In genomic region chr12:62481843-62482540, GRCh38 we compare ENCODE assay signal across 25 cellular contexts. TPM values are rescaled to one million over a fixed set of nuclear protein-coding genes. Genes with fewer than 3 reads are reported as not detected.
DNase-seq lines count a peak whose midpoint lies in the region; TF ChIP-seq lines count a peak whose summit lies in the region.
"Had no signal": no experiment of that assay in that cellular context is flagged by ENCODE, and none has a peak within 500 bp of the region (broad histone marks: within the 10 kb centered on the region; RNA-seq: fewer than 3 reads in every experiment).

No MANE protein-coding gene starts in this region.

- H3K36me3 Mint-ChIP-seq in activated naive CD8-positive, alpha-beta T cell: peaks cover 10% of the 10 kb centered on the region
- peaks cover 25% of the 10 kb centered on the region for H3K36me3 Mint-ChIP-seq in activated naive CD8-positive, alpha-beta T cell treated with anti-CD3 and anti-CD28 coated beads for 36 hours

- TF ChIP-seq CTCF in thyroid gland (IDR thresholded peaks at IDR 0.05) (peak in 1 of 6 experiments; percentile 17), colonic mucosa (IDR thresholded peaks at IDR 0.05) (no peak)

- H3K4me2 ChIP-seq in mesendoderm (ENCODE audit: low read length): no peak overlapping the region

- H3K9me3 ChIP-seq in thyroid gland: no peaks in the 10 kb centered on the region
- no peaks in the 10 kb centered on the region for H3K9me3 ChIP-seq in colonic mucosa
- H3K9me3 ChIP-seq: body of pancreas, spleen had no signal

- H3K27ac ChIP-seq in layer of hippocampus (ENCODE audit: low read depth, low read length) (peak overlapping the region; percentile 79), thyroid gland (peak overlapping the region; percentile 39 to 68 (median 66)), mesendoderm (ENCODE audit: low read depth, low read length) (no peak overlapping the region), colonic mucosa (no peak overlapping the region)
- H3K27ac ChIP-seq: body of pancreas, C4-2B, foreskin keratinocyte, spleen, WERI-Rb-1 had no signal

- H3K27me3 ChIP-seq in layer of hippocampus (ENCODE audit: control insufficient read depth, insufficient read depth, low read length) (no peaks in the 10 kb centered on the region), thyroid gland (no peaks in the 10 kb centered on the region), mesendoderm (ENCODE audit: insufficient read depth, low read length, poor library complexity) (no peaks in the 10 kb centered on the region), colonic mucosa (no peaks in the 10 kb centered on the region)
- H3K27me3 ChIP-seq: body of pancreas, foreskin keratinocyte, spleen had no signal

- H3K4me1 ChIP-seq in thyroid gland (peaks cover 0 to 3% of the 10 kb centered on the region in 2 donors), mesendoderm (ENCODE audit: control insufficient read depth, low read depth, low read length) (no peaks in the 10 kb centered on the region), colonic mucosa (no peaks in the 10 kb centered on the region)

- H3K18ac ChIP-seq in mesendoderm (ENCODE audit: low read length): no peak overlapping the region

- H3K4ac ChIP-seq in mesendoderm (ENCODE audit: low read depth, low read length): no peak overlapping the region

- H3K4me3 Mint-ChIP-seq in activated naive CD8-positive, alpha-beta T cell: no peak overlapping the region
- no peak overlapping the region for H3K4me3 Mint-ChIP-seq in activated naive CD8-positive, alpha-beta T cell treated with anti-CD3 and anti-CD28 coated beads for 36 hours
- H3K4me3 Mint-ChIP-seq: activated CD4-positive, alpha-beta memory T cell treated with anti-CD3 and anti-CD28 coated beads for 36 hours; activated naive CD4-positive, alpha-beta T cell treated with anti-CD3 and anti-CD28 coated beads, Interleukin-2, amount 50 U/mL, for 24 hours; activated T-cell treated with anti-CD3 and anti-CD28 coated beads, Interleukin-2, amount 50 U/mL, for 4 hours; T-helper 1 cell treated with Interleukin-12 subunit alpha and Interleukin-12 subunit beta and Interleukin-4 antibody, amounts not matched to agents 30 μg/mL and 1 μg/mL, for 36 hours had no signal

- WGBS in thyroid gland, 2 donors: 30 to 35% methylated on average over 4 of the region's 4 CpGs
- WGBS in mesendoderm (ENCODE audit: extremely low coverage, insufficient coverage, low lambda C conversion rate): no CpG with 5 or more reads among the region's 4 CpGs

- no peak overlapping the region for H2BK5ac ChIP-seq in mesendoderm (ENCODE audit: low read length)

- H3K9ac ChIP-seq in mesendoderm (ENCODE audit: low read length) (no peak overlapping the region), colonic mucosa (ENCODE audit: low read depth in 2 of 2, low read length in 2 of 2) (no peak overlapping the region)

- no peak overlapping the region for H3K23ac ChIP-seq in mesendoderm (ENCODE audit: low read length)

- no peak overlapping the region for H2AK5ac ChIP-seq in mesendoderm (ENCODE audit: low read length)

- no peak overlapping the region for H2BK15ac ChIP-seq in mesendoderm (replicated peaks; ENCODE audit: low read depth)

- no peak overlapping the region for H4K5ac ChIP-seq in mesendoderm (ENCODE audit: low read length)

- no peak overlapping the region for H4K8ac ChIP-seq in mesendoderm (ENCODE audit: low read depth, low read length)

- H3K56ac ChIP-seq in mesendoderm (ENCODE audit: low read length): no peak overlapping the region

- H3K79me2 ChIP-seq in mesendoderm (ENCODE audit: control insufficient read depth, insufficient read depth, low read length): no peaks in the 10 kb centered on the region

- intact Hi-C loops in thyroid gland (cut with DNase I) (no loop called here), colonic mucosa (cut with DNase I) (no loop called here)

- no peaks in the 10 kb centered on the region for H3K27me3 Mint-ChIP-seq in activated naive CD8-positive, alpha-beta T cell
- no peaks in the 10 kb centered on the region for H3K27me3 Mint-ChIP-seq in activated naive CD8-positive, alpha-beta T cell treated with anti-CD3 and anti-CD28 coated beads for 36 hours
- H3K27me3 Mint-ChIP-seq: activated CD4-positive, alpha-beta memory T cell treated with anti-CD3 and anti-CD28 coated beads for 36 hours; activated naive CD4-positive, alpha-beta T cell treated with anti-CD3 and anti-CD28 coated beads, Interleukin-2, amount 50 U/mL, for 24 hours had no signal

- H3K79me1 ChIP-seq in mesendoderm (ENCODE audit: low read length): peaks cover 5% of the 10 kb centered on the region

- TF ChIP-seq POLR2A in thyroid gland (IDR thresholded peaks at IDR 0.05): peak in 1 of 2 donors; percentile 28

- H3K4me3 ChIP-seq in thyroid gland (replicated peaks in 1 of 3) (no peak overlapping the region), mesendoderm (ENCODE audit: low read length) (no peak overlapping the region), colonic mucosa (no peak overlapping the region)
- H3K4me3 ChIP-seq: body of pancreas, spleen had no signal

- H3K36me3 ChIP-seq in thyroid gland (no peaks in the 10 kb centered on the region), mesendoderm (ENCODE audit: control insufficient read depth, insufficient read depth, low read length) (no peaks in the 10 kb centered on the region), colonic mucosa (no peaks in the 10 kb centered on the region)

- peaks cover 32% of the 10 kb centered on the region for H3K4me1 Mint-ChIP-seq in activated naive CD8-positive, alpha-beta T cell (ENCODE audit: low read depth)
- H3K4me1 Mint-ChIP-seq in activated naive CD8-positive, alpha-beta T cell treated with anti-CD3 and anti-CD28 coated beads for 36 hours: peaks cover 30% of the 10 kb centered on the region

- in situ Hi-C loops in SK-MEL-5 (cut with HindIII; ENCODE audit: low pct_unique_long_range_greater_than_20kb, low sequenced_read_pairs): no loop called here

- no peak for DNase-seq in activated naive CD8-positive, alpha-beta T cell treated with anti-CD3 and anti-CD28 coated beads for 36 hours
- DNase-seq in SK-MEL-5 (ENCODE audit: low read depth, low spot score) (peak; percentile 88), thyroid gland (peak; percentile 79 to 88), mesendoderm (no peak), colonic mucosa (no peak), activated T-cell treated with anti-CD3 and anti-CD28 coated beads for 4 hours (no peak)
- DNase-seq: 8988T; activated CD4-positive, alpha-beta memory T cell treated with anti-CD3 and anti-CD28 coated beads for 36 hours; activated T-cell treated with anti-CD3 and anti-CD28 coated beads, Interleukin-2, amount 50 U/mL, for 4 hours; body of pancreas; foreskin keratinocyte; H7; Kasumi-1; left ventricle myocardium superior; NCI-H1092; OCI-M1; SHP77 treated with DMSO at 0.1 percent for 48 hours; spleen; stimulated activated CD8-positive, alpha-beta memory T cell treated with anti-CD3 and anti-CD28 coated beads, Interleukin-4, amount 100 ng/mL, for 48 hours; WERI-Rb-1 had no signal

- H3K9me3 Mint-ChIP-seq in activated naive CD8-positive, alpha-beta T cell (ENCODE audit: low read depth): no peaks in the 10 kb centered on the region
- H3K9me3 Mint-ChIP-seq in activated naive CD8-positive, alpha-beta T cell treated with anti-CD3 and anti-CD28 coated beads for 36 hours: no peaks in the 10 kb centered on the region
- H3K9me3 Mint-ChIP-seq: activated CD4-positive, alpha-beta memory T cell treated with anti-CD3 and anti-CD28 coated beads for 36 hours; activated naive CD4-positive, alpha-beta T cell treated with anti-CD3 and anti-CD28 coated beads, Interleukin-2, amount 50 U/mL, for 24 hours; activated T-cell treated with anti-CD3 and anti-CD28 coated beads, Interleukin-2, amount 50 U/mL, for 4 hours; T-helper 1 cell treated with Interleukin-12 subunit alpha and Interleukin-12 subunit beta and Interleukin-4 antibody, amounts not matched to agents 30 μg/mL and 1 μg/mL, for 36 hours had no signal

- H3K27ac Mint-ChIP-seq in activated naive CD8-positive, alpha-beta T cell: peak overlapping the region; percentile 41
- H3K27ac Mint-ChIP-seq in activated naive CD8-positive, alpha-beta T cell treated with anti-CD3 and anti-CD28 coated beads for 36 hours: no peak overlapping the region
- H3K27ac Mint-ChIP-seq: activated CD4-positive, alpha-beta memory T cell treated with anti-CD3 and anti-CD28 coated beads for 36 hours; activated naive CD4-positive, alpha-beta T cell treated with anti-CD3 and anti-CD28 coated beads, Interleukin-2, amount 50 U/mL, for 24 hours; T-helper 1 cell treated with Interleukin-12 subunit alpha and Interleukin-12 subunit beta and Interleukin-4 antibody, amounts not matched to agents 30 μg/mL and 1 μg/mL, for 36 hours had no signal

- H2BK120ac ChIP-seq in mesendoderm (ENCODE audit: low read depth, low read length): no peak overlapping the region

RNA-seq across cellular contexts. Expression of gene MON2, which starts 15.4 kb away (rescaled TPM):
- total RNA-seq in activated naive CD8-positive, alpha-beta T cell treated with anti-CD3 and anti-CD28 coated beads for 36 hours: 10 to 100 TPM; 19.1 to 19.8 TPM
- 20.0 and 23.0 TPM in 2 replicates for total RNA-seq in SK-MEL-5 (2014; rRNA removed; shearing (Covaris generic))
- polyA plus RNA-seq in SK-MEL-5 (2015; cell fraction: cytosol; rRNA removed): 19.7 and 21.9 TPM in 2 replicates
- 122 and 141 TPM in 2 replicates for polyA plus RNA-seq in SK-MEL-5 (2015; cell fraction: nucleus; rRNA removed)
- total RNA-seq in thyroid gland (100 to 1,000 TPM; 109 to 189 (median 126) TPM), colonic mucosa (10 to 100 TPM; 50.4 to 53.0 TPM)
- polyA plus RNA-seq in mesendoderm (2013, experiment 1 of 2): 6.7 TPM
- polyA plus RNA-seq in mesendoderm (2013, experiment 2 of 2): 6.4 TPM

Comparison
In these comparisons a context has a peak if more than half of its experiments do, and no peak if none do; other contexts are left out.
1. DNase-seq: peak in SK-MEL-5 (single experiment) and thyroid gland (2 of 2); none in activated naive CD8-positive, alpha-beta T cell treated with anti-CD3 and anti-CD28 coated beads for 36 hours (single experiment), mesendoderm (single experiment), colonic mucosa (single experiment) and activated T-cell treated with anti-CD3 and anti-CD28 coated beads for 4 hours (single experiment).
2. H3K27ac ChIP-seq: peak in layer of hippocampus (single experiment) and thyroid gland (3 of 3); none in mesendoderm (single experiment) and colonic mucosa (single experiment).